15 cellular contexts compared by ENCODE assay signal in the genomic region with DNA sequence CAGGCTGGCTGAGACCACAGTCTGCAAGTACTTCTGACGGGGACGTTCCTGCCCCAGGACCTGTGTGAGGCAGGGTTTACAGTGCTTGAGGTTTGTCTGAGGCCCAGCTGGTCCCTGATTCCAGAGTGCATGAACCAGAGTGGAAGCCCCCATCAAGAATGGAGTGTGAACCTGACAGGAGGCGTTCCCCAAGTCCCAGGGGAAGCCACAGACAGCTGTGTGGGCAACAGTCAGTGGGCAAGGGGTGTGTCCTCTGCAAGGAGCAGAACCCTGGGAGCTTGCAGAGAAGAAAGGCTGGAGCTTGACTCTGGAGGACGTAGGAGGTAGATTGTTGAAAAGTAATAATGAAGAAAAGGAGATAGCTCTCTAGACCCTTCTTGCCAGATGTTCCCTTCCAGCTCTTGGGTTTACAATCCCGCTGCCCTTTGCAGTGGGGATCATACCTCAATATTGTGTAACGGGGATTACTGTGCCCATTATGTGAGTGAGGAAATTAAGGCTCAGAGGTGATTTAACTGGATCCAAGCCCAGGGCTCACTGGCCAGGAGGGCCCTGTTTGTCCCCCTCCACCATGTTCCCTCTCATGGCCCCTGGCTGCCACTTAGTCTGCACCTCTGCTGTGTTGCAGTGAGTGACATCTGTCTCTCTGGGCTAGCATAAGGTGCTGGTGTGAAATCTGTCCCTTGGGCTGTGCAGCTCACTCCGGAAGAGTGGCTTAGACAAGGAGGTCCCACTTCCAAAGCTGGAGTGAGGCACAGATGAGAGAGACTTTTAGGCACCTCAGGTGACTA. TPM values are rescaled to one million over a fixed set of nuclear protein-coding genes. Genes with fewer than 3 reads are reported as not detected.
"Had no signal": no experiment of that assay in that cellular context is flagged by ENCODE, and none has a peak within 500 bp of the region (broad histone marks: within the 10 kb centered on the region; RNA-seq: fewer than 3 reads in every experiment).

No MANE protein-coding gene starts in this region.

- H3K27me3 ChIP-seq: esophagus squamous epithelium, tibial artery, vagina had no signal

- H3K27ac ChIP-seq: esophagus squamous epithelium, tibial artery, vagina, VCaP had no signal

- H3K9me3 ChIP-seq: tibial artery, vagina had no signal

- ATAC-seq: activated T-cell treated with anti-CD3 and anti-CD28 coated beads, Interleukin-2, amount 50 U/mL, for 4 hours; stimulated activated memory B cell treated with anti-CD40 and anti-IgM and Interleukin-4, amounts not matched to agents 10 μg/mL and 1 μg/mL and 100 μg/mL, for 72 hours had no signal

- DNase-seq: activated CD4-positive, alpha-beta memory T cell treated with anti-CD3 and anti-CD28 coated beads for 36 hours; activated effector memory CD4-positive, alpha-beta T cell treated with Interleukin-2 at 50 U/mL for 16 hours; activated naive CD4-positive, alpha-beta T cell treated with anti-CD3 and anti-CD28 coated beads, Interleukin-2, amount 50 U/mL, for 16 hours; activated T-cell treated with anti-CD3 and anti-CD28 coated beads, Interleukin-2, amount 50 U/mL, for 4 hours; esophagus squamous epithelium; hypothalamus; mesendoderm; occipital lobe; stimulated activated CD4-positive, alpha-beta T cell treated with anti-CD3 and anti-CD28 coated beads, Interleukin-2, amount 100 ng/mL, for 48 hours; tibial artery had no signal

- H3K4me3 Mint-ChIP-seq: activated CD4-positive, alpha-beta memory T cell treated with anti-CD3 and anti-CD28 coated beads for 36 hours; activated T-cell treated with anti-CD3 and anti-CD28 coated beads, Interleukin-2, amount 50 U/mL, for 4 hours; nephron; stimulated activated memory B cell treated with anti-CD40 and anti-IgM and Interleukin-4, amounts not matched to agents 10 μg/mL and 1 μg/mL and 100 μg/mL, for 72 hours had no signal

- H3K4me3 ChIP-seq: esophagus squamous epithelium, tibial artery, vagina had no signal

- H3K27ac Mint-ChIP-seq: activated CD4-positive, alpha-beta memory T cell treated with anti-CD3 and anti-CD28 coated beads for 36 hours; nephron; stimulated activated memory B cell treated with anti-CD40 and anti-IgM and Interleukin-4, amounts not matched to agents 10 μg/mL and 1 μg/mL and 100 μg/mL, for 72 hours had no signal

- H3K27me3 Mint-ChIP-seq: activated CD4-positive, alpha-beta memory T cell treated with anti-CD3 and anti-CD28 coated beads for 36 hours; stimulated activated memory B cell treated with anti-CD40 and anti-IgM and Interleukin-4, amounts not matched to agents 10 μg/mL and 1 μg/mL and 100 μg/mL, for 72 hours had no signal

RNA-seq across cellular contexts. Expression of a gene that starts 58.7 kb away (rescaled TPM):
- total RNA-seq: activated CD4-positive, alpha-beta memory T cell treated with anti-CD3 and anti-CD28 coated beads for 36 hours; kidney epithelial cell; occipital lobe had no signal
